In genomic region chr20:44134897-44135810, GRCh38 we compare ENCODE assay signal across 12 cellular contexts. TPM values are rescaled to one million over a fixed set of nuclear protein-coding genes. Genes with fewer than 3 reads are reported as not detected.
A peak's percentile ranks its signal among the peaks of the same experiment; 100 is the strongest.
DNase-seq lines count a peak whose midpoint lies in the region; TF ChIP-seq lines count a peak whose summit lies in the region.
"Had no signal": no experiment of that assay in that cellular context is flagged by ENCODE, and none has a peak within 500 bp of the region (broad histone marks: within the 10 kb centered on the region; RNA-seq: fewer than 3 reads in every experiment).

No MANE protein-coding gene starts in this region.

- H3K4me3 ChIP-seq in uterus, result no peak overlapping the region

- no peak for TF ChIP-seq CTCF in uterus (IDR thresholded peaks at IDR 0.05)

- H3K27me3 ChIP-seq in uterus, result no peaks in the 10 kb centered on the region

- TF ChIP-seq POLR2A in uterus (IDR thresholded peaks at IDR 0.05), result no peak

- H3K36me3 ChIP-seq in uterus, result no peaks in the 10 kb centered on the region

- DNase-seq in stimulated activated CD8-positive, alpha-beta memory T cell treated with anti-CD3 and anti-CD28 coated beads, Interleukin-4, amount 100 ng/mL, for 24 hours (ENCODE audit: low read depth), result peak; percentile 1
- no peak for DNase-seq in stimulated activated CD8-positive, alpha-beta memory T cell treated with anti-CD3 and anti-CD28 coated beads, Interleukin-4, amount 100 ng/mL, for 48 hours
- DNase-seq in SKM-1 (lab: John Stamatoyannopoulos, UW; ENCODE audit: unreplicated experiment) (peak; percentile 31), hepatic stellate cell (ENCODE audit: low spot score) (peak; percentile 59), uterus (no peak), NCI-H524 (lab: John Stamatoyannopoulos, UW) (no peak), Ammon's horn (ENCODE audit: low spot score) (no peak), NCI-H345 treated with DMSO at 0.1 percent for 48 hours (lab: John Stamatoyannopoulos, UW; ENCODE audit: unreplicated experiment) (no peak)
- DNase-seq: cerebellar nuclear complex, NCI-H69, occipital lobe had no signal

- no peaks in the 10 kb centered on the region for H3K9me3 ChIP-seq in uterus

- peak overlapping the region; percentile 93 to 96 for H3K27ac ChIP-seq in uterus

- intact Hi-C loops in uterus (cut with DNase I; ENCODE audit: low total_unique reads), result no loop called here

- peaks cover 0 to 1% of the 10 kb centered on the region in 2 donors for H3K4me1 ChIP-seq in uterus

RNA-seq across cellular contexts. Expression of gene JPH2, which starts 51.8 kb away (rescaled TPM):
- total RNA-seq in uterus, result 100 to 1,000 TPM in 1 of 4 donors, 10 to 100 TPM in 3; 17.6 to 133 (median 61.2) TPM
- total RNA-seq: CD4-positive, alpha-beta memory T cell had no signal

Comparison
In these comparisons a context has a peak if more than half of its experiments do, and no peak if none do; other contexts are left out.
1. DNase-seq: peak in stimulated activated CD8-positive, alpha-beta memory T cell treated with anti-CD3 and anti-CD28 coated beads, Interleukin-4, amount 100 ng/mL, for 24 hours (single experiment), SKM-1 (single experiment) and hepatic stellate cell (single experiment); none in stimulated activated CD8-positive, alpha-beta memory T cell treated with anti-CD3 and anti-CD28 coated beads, Interleukin-4, amount 100 ng/mL, for 48 hours (single experiment), uterus (0 of 2), NCI-H524 (0 of 2), Ammon's horn (single experiment) and NCI-H345 treated with DMSO at 0.1 percent for 48 hours (single experiment).